In the genomic region with DNA sequence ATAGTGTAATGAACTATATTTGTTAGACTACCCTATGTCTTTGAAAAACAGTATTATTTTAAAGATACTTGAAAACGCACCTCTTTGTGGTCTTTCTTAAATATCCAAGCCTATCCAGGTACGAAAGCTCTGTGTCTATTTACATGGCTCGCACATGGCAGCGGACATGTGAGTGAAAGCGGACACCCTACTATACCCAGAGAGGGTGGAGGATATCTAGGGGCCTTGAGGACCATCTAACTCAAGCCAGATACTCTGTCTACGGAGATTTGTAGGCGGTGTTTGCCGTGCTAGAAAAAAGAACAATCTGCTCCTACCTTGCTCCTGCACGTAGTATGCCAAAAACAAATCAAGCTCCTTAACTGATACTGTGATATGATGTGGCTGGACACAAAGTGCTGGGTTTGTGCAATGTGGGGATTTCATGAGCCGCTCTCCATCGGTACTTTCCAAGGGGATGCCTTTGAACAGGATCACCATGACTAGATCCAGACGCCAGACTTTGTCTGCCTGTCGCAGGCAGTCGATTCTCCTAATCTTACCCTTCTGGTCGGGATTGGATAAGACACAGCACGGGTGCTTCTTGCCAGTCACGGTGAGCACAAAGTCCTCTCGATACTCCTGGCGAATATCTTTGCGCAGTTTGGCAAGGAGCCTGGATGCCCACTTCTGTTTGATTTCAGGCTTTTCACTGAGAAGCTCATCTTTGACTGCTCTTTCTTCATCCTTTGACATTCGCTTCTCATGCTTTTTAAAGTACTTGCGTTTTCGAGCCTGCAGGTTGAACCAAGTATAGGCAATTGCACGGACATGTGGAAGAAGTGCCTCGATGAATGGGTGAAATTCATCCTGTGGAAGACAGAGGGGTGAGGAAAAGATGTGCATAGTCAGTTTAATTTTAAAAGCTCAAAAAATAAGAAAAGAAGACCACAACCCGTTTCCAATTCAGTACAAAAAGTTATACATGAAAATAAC, we compare ENCODE assay signal across 1 cellular context.
TF ChIP-seq lines count a peak whose summit lies in the region.

No MANE protein-coding gene starts in this region.

TF ChIP-seq in SK-N-SH treated with all-trans-retinoic acid at 6 μM for 48 hours, 23 proteins besides CTCF, POLR2A, EP300 and RAD21 (continued from another document):
- no peak for TF ChIP-seq OSR1 (CRISPR knock-in tag; IDR thresholded peaks at IDR 0.05)
- no peak for TF ChIP-seq PPARA (CRISPR knock-in tag; IDR thresholded peaks at IDR 0.05; ENCODE audit: borderline replicate concordance)
